Comparison of ENCODE assay signal across 1 cellular context in the genomic region with DNA sequence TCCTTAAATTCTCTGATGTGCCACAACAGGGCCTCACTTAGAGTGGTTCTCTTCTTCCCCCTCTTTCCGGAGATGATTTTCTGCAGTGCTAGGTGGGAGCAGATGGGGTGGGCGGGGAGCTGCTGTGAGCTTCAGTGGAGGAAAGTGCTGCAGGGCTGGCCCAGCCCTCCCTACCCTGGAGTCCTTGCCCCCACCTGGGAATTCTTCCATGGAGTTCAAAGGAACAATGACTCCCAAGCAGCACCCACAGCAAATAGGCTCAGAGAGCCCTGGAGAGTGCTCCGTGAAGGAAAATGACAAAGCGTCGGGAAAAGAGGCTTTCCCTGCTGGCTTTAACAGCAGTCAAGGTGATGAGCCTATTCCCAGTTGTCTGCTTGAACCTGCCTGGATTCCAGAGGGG.
TF ChIP-seq lines count a peak whose summit lies in the region.

No MANE protein-coding gene starts in this region.

TF ChIP-seq in H1, 55 proteins besides CTCF, POLR2A, EP300 and RAD21:
- TF ChIP-seq HDAC6 (IDR thresholded peaks at IDR 0.05; ENCODE audit: low read depth, low read length) (no peak), SRF (IDR thresholded peaks at IDR 0.05; ENCODE audit: low read depth, low read length) (no peak), HDAC2 (IDR thresholded peaks at IDR 0.05; ENCODE audit: borderline replicate concordance in 1 of 2, low read depth in 2 of 2, low read length in 2 of 2) (no peak), MAFK (IDR thresholded peaks at IDR 0.05; ENCODE audit: low read depth, low read length) (no peak)
- TF ChIP-seq, protein P1, sequence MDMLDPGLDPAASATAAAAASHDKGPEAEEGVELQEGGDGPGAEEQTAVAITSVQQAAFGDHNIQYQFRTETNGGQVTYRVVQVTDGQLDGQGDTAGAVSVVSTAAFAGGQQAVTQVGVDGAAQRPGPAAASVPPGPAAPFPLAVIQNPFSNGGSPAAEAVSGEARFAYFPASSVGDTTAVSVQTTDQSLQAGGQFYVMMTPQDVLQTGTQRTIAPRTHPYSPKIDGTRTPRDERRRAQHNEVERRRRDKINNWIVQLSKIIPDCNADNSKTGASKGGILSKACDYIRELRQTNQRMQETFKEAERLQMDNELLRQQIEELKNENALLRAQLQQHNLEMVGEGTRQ (IDR thresholded peaks at IDR 0.05; ENCODE audit: low read length), result no peak
TF ChIP-seq in H1: peak in this region for 0.
